ENCODE assay signal across 8 cellular contexts in genomic region chr5:176535655-176536131, GRCh38. TPM values are rescaled to one million over a fixed set of nuclear protein-coding genes. Genes with fewer than 3 reads are reported as not detected.
A peak's percentile ranks its signal among the peaks of the same experiment; 100 is the strongest.
DNase-seq lines count a peak whose midpoint lies in the region; ATAC-seq and TF ChIP-seq lines count a peak whose summit lies in the region.

No MANE protein-coding gene starts in this region.

- H3K27me3 ChIP-seq in layer of hippocampus (ENCODE audit: control insufficient read depth, insufficient read depth, low read length) (no peaks in the 10 kb centered on the region), thoracic aorta (replicated peaks; ENCODE audit: insufficient read depth) (no peaks in the 10 kb centered on the region)

- POLR2A ChIA-PET in activated naive CD8-positive, alpha-beta T cell treated with anti-CD3 and anti-CD28 coated beads, Interleukin-2, amount 10 ng/mL, durations not matched to agents 7 days and 5 days (lab: Charles Lee), result interaction anchor here (0.7 to 8.0 kb wide), 14 partner anchors 6 to 530 kb away, joined by 3 to 167 read pairs (median 8); partner anchors contain the start of genes CDHR2, CLTB, FAF2 and HIGD2A

- no peaks in the 10 kb centered on the region for H3K9me3 ChIP-seq in thoracic aorta

- H3K36me3 Mint-ChIP-seq in stimulated activated naive CD8-positive, alpha-beta T cell treated with anti-CD3 and anti-CD28 coated beads, Interleukin-15, Interleukin-2, amounts not matched to agents 100 ng/mL and 50 ng/mL, for 24 hours (ENCODE audit: low read depth), result peaks cover 5% of the 10 kb centered on the region
- H3K36me3 Mint-ChIP-seq in activated naive CD8-positive, alpha-beta T cell treated with anti-CD3 and anti-CD28 coated beads, Interleukin-2, amount 10 ng/mL, durations not matched to agents 7 days and 5 days, result peaks cover 17% of the 10 kb centered on the region

- H3K4me3 Mint-ChIP-seq in stimulated activated naive CD8-positive, alpha-beta T cell treated with anti-CD3 and anti-CD28 coated beads, Interleukin-15, Interleukin-2, amounts not matched to agents 100 ng/mL and 50 ng/mL, for 24 hours, result peak overlapping the region; percentile 98
- H3K4me3 Mint-ChIP-seq in activated naive CD8-positive, alpha-beta T cell treated with anti-CD3 and anti-CD28 coated beads, Interleukin-2, amount 10 ng/mL, durations not matched to agents 7 days and 5 days, result peak overlapping the region; percentile 100

- peaks cover 9% of the 10 kb centered on the region for H3K36me3 ChIP-seq in thoracic aorta

- H3K4me1 ChIP-seq in thoracic aorta (ENCODE audit: control insufficient read depth in 1 of 2, low read depth in 2 of 2), result peaks cover 32 to 41% of the 10 kb centered on the region in 2 donors

- peak overlapping the region; percentile 81 for H3K4me3 ChIP-seq in thoracic aorta

- TF ChIP-seq CTCF in thoracic aorta (IDR thresholded peaks at IDR 0.05), result no peak

- H3K27ac Mint-ChIP-seq in stimulated activated naive CD8-positive, alpha-beta T cell treated with anti-CD3 and anti-CD28 coated beads, Interleukin-15, Interleukin-2, amounts not matched to agents 100 ng/mL and 50 ng/mL, for 24 hours, result peak overlapping the region; percentile 93
- peak overlapping the region; percentile 99 for H3K27ac Mint-ChIP-seq in activated naive CD8-positive, alpha-beta T cell treated with anti-CD3 and anti-CD28 coated beads, Interleukin-2, amount 10 ng/mL, durations not matched to agents 7 days and 5 days

- DNase-seq in stimulated activated naive CD8-positive, alpha-beta T cell treated with anti-CD3 and anti-CD28 coated beads, Interleukin-15, Interleukin-2, amounts not matched to agents 100 U/mL and 50 U/mL, for 24 hours, result no peak
- peak; percentile 47 for DNase-seq in activated naive CD8-positive, alpha-beta T cell treated with anti-CD3 and anti-CD28 coated beads, Interleukin-2, amount 10 ng/mL, durations not matched to agents 7 days and 5 days
- DNase-seq in thoracic aorta (ENCODE audit: low spot score) (no peak), amygdala (lab: John Stamatoyannopoulos, UW) (no peak)
- DNase-seq in stimulated activated CD4-positive, alpha-beta T cell treated with anti-CD3 and anti-CD28 coated beads, Interleukin-4, amount 100 ng/mL, for 24 hours, result no peak

- peaks cover 68% of the 10 kb centered on the region for H3K4me1 Mint-ChIP-seq in stimulated activated naive CD8-positive, alpha-beta T cell treated with anti-CD3 and anti-CD28 coated beads, Interleukin-15, Interleukin-2, amounts not matched to agents 100 ng/mL and 50 ng/mL, for 24 hours (ENCODE audit: low read depth)
- H3K4me1 Mint-ChIP-seq in activated naive CD8-positive, alpha-beta T cell treated with anti-CD3 and anti-CD28 coated beads, Interleukin-2, amount 10 ng/mL, durations not matched to agents 7 days and 5 days, result peaks cover 55% of the 10 kb centered on the region

- no peak for ATAC-seq in stimulated activated naive CD8-positive, alpha-beta T cell treated with anti-CD3 and anti-CD28 coated beads, Interleukin-15, Interleukin-2, amounts not matched to agents 100 U/mL and 50 U/mL, for 24 hours
- no peak for ATAC-seq in activated naive CD8-positive, alpha-beta T cell treated with anti-CD3 and anti-CD28 coated beads, Interleukin-2, amount 10 ng/mL, durations not matched to agents 7 days and 5 days (ENCODE audit: low read depth)
- no peak for ATAC-seq in thoracic aorta (ENCODE audit: insufficient number of reproducible peaks, low FRiP score, low read depth)
- ATAC-seq in GM21825 (IDR thresholded peaks at IDR 0.05; ENCODE audit: unreplicated experiment), result no peak

- no peaks in the 10 kb centered on the region for H3K27me3 Mint-ChIP-seq in stimulated activated naive CD8-positive, alpha-beta T cell treated with anti-CD3 and anti-CD28 coated beads, Interleukin-15, Interleukin-2, amounts not matched to agents 100 ng/mL and 50 ng/mL, for 24 hours
- H3K27me3 Mint-ChIP-seq in activated naive CD8-positive, alpha-beta T cell treated with anti-CD3 and anti-CD28 coated beads, Interleukin-2, amount 10 ng/mL, durations not matched to agents 7 days and 5 days, result no peaks in the 10 kb centered on the region

- H3K27ac ChIP-seq in layer of hippocampus (ENCODE audit: low read depth, low read length), result peak overlapping the region; percentile 97
- peak overlapping the region; percentile 91 to 95 for H3K27ac ChIP-seq in thoracic aorta

- no peaks in the 10 kb centered on the region for H3K9me3 Mint-ChIP-seq in stimulated activated naive CD8-positive, alpha-beta T cell treated with anti-CD3 and anti-CD28 coated beads, Interleukin-15, Interleukin-2, amounts not matched to agents 100 ng/mL and 50 ng/mL, for 24 hours
- no peaks in the 10 kb centered on the region for H3K9me3 Mint-ChIP-seq in activated naive CD8-positive, alpha-beta T cell treated with anti-CD3 and anti-CD28 coated beads, Interleukin-2, amount 10 ng/mL, durations not matched to agents 7 days and 5 days

RNA-seq across cellular contexts. Expression of gene RNF44, which starts 1.5 kb away (rescaled TPM):
- 100 to 1,000 TPM; 162 to 166 TPM for total RNA-seq in activated naive CD8-positive, alpha-beta T cell treated with anti-CD3 and anti-CD28 coated beads, Interleukin-2, amount 10 ng/mL, durations not matched to agents 7 days and 5 days
- 10 to 100 TPM; 11.1 to 14.7 TPM for total RNA-seq in thoracic aorta

RNA-seq across cellular contexts. Expression of gene CDHR2, which starts 13.4 kb away (rescaled TPM):
- 1 to 10 TPM; 2.4 to 3.8 TPM for total RNA-seq in activated naive CD8-positive, alpha-beta T cell treated with anti-CD3 and anti-CD28 coated beads, Interleukin-2, amount 10 ng/mL, durations not matched to agents 7 days and 5 days
- not detected for total RNA-seq in thoracic aorta

Comparison
In these comparisons a context has a peak if more than half of its experiments do, and no peak if none do; other contexts are left out.
1. RNA of gene RNF44, which starts 1.5 kb away (total RNA-seq): 162 to 166 TPM in activated naive CD8-positive, alpha-beta T cell treated with anti-CD3 and anti-CD28 coated beads, Interleukin-2, amount 10 ng/mL, durations not matched to agents 7 days and 5 days; 11.1 to 14.7 TPM in thoracic aorta; every median in the first group is over 10 times any median in the second.